ENCODE assay signal across 8 cellular contexts in the genomic region with DNA sequence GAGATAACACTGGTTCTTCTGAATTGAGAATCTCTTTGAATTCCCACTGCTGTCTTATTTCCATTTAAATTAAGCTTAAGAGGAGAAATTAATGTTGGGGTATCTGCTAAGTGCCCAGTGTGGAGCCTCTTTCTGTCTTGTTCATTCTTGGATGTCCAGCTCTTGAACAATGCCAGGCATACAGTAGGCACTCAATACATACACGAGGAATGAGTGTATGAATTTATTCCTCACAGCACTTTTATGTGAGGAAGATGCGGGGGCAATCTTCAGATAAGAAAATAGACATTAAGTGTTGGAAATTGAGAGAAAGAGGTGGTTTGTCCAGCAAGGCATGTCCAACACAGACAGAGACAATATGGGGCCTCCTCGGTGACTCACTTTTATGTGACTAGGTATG. TPM values are rescaled to one million over a fixed set of nuclear protein-coding genes. Genes with fewer than 3 reads are reported as not detected.
DNase-seq lines count a peak whose midpoint lies in the region; ATAC-seq and TF ChIP-seq lines count a peak whose summit lies in the region.

No MANE protein-coding gene starts in this region.

- WGBS in GM23248 (ENCODE audit: low coverage in 1 of 2, low lambda C conversion rate in 2 of 2, missing lambda C conversion rate in 2 of 2), 2 experiments: 95 to 97% methylated on average over 3 of the region's 3 CpGs

- no peak for TF ChIP-seq CTCF in epithelial cell of proximal tubule (conservative IDR thresholded peaks at IDR 0.05; ENCODE audit: low read depth, low read length)

- no peaks in the 10 kb centered on the region for H3K79me2 ChIP-seq in GM23248 (ENCODE audit: insufficient read depth)

- in situ Hi-C loops in GM23248 (cut with MboI): no loop called here

- peak overlapping the region; percentile 74 for H3K9ac ChIP-seq in GM23248

- H3K9me2 ChIP-seq in GM23248 (ENCODE audit: insufficient read depth): no peaks in the 10 kb centered on the region

- H3K4me1 ChIP-seq in GM23248 (ENCODE audit: insufficient read depth) (peaks cover 13% of the 10 kb centered on the region), SJSA1 (replicated peaks) (peaks cover 22% of the 10 kb centered on the region)

- H3K36me3 ChIP-seq in GM23248 (ENCODE audit: low read depth) (no peaks in the 10 kb centered on the region), SJSA1 (no peaks in the 10 kb centered on the region)

- H3K27me3 ChIP-seq in GM23248 (replicated peaks; ENCODE audit: insufficient read depth) (peaks cover 8% of the 10 kb centered on the region; the same call in 1 of the 2 replicates), SJSA1 (replicated peaks) (peaks cover 3% of the 10 kb centered on the region; the same call in 1 of the 2 replicates)

- H3F3A ChIP-seq in GM23248 (ENCODE audit: insufficient read depth): peaks cover 13% of the 10 kb centered on the region; the same call in 1 of the 2 replicates

- DNase-seq in GM23248: no peak
- DNase-seq in SJSA1 (ENCODE audit: low read depth in 1 of 2, low spot score in 2 of 2): no peak
- DNase-seq in epithelial cell of proximal tubule (ENCODE audit: low read depth): no peak
- no peak for DNase-seq in skeletal muscle cell (ENCODE audit: low read depth)
- no peak for DNase-seq in GOT3 (lab: John Stamatoyannopoulos, UW)
- DNase-seq in dedifferentiated amniotic fluid mesenchymal stem cell (ENCODE audit: extremely low spot score): no peak

- H3K27ac ChIP-seq in GM23248: peak overlapping the region; percentile 88
- H3K27ac ChIP-seq in SJSA1: peak overlapping the region; percentile 100

- peak overlapping the region; percentile 73 for H3K4me2 ChIP-seq in GM23248 (ENCODE audit: unreplicated experiment)

- no peak for ATAC-seq in HG02623 (IDR thresholded peaks at IDR 0.05; ENCODE audit: unreplicated experiment)
- no peak for ATAC-seq in HG03460 (IDR thresholded peaks at IDR 0.05; ENCODE audit: unreplicated experiment)

- H3K9me3 ChIP-seq in GM23248 (ENCODE audit: low read depth) (no peaks in the 10 kb centered on the region), SJSA1 (replicated peaks) (no peaks in the 10 kb centered on the region)

- H3K4me3 ChIP-seq in GM23248 (peak overlapping the region; percentile 48), SJSA1 (peak overlapping the region; percentile 16), epithelial cell of proximal tubule (ENCODE audit: low read depth, low read length) (peak overlapping the region; percentile 13), skeletal muscle cell (ENCODE audit: low read depth, low read length) (peak overlapping the region; percentile 1)

- H2AFZ ChIP-seq in GM23248: peak overlapping the region; percentile 4

- no peaks in the 10 kb centered on the region for H4K20me1 ChIP-seq in GM23248 (ENCODE audit: insufficient read depth)

RNA-seq across cellular contexts. Expression of a gene that starts 11.8 kb away (rescaled TPM):
- 0.86 and 4.9 TPM in 2 replicates for total RNA-seq in GM23248 (2014; rRNA removed; shearing (Covaris generic))
- polyA plus RNA-seq in GM23248 (2016; fragmentation: Nextera tagmentation; extraction: Ambion mirVana): 1.5 and 1.7 TPM in 2 replicates
- total RNA-seq in SJSA1 (2014; rRNA removed; shearing (Covaris generic)): 10.1 and 14.9 TPM in 2 replicates
- total RNA-seq in epithelial cell of proximal tubule: 10.1 and 18.9 TPM in 2 replicates
